Comparison of ENCODE assay signal across 17 cellular contexts in genomic region chr14:24258548-24259265, GRCh38.
"Had no signal": no experiment of that assay in that cellular context is flagged by ENCODE, and none has a peak within 500 bp of the region (broad histone marks: within the 10 kb centered on the region; RNA-seq: fewer than 3 reads in every experiment).

No MANE protein-coding gene starts in this region.

- H3K27me3 ChIP-seq: esophagus muscularis mucosa had no signal

- H3K4me3 Mint-ChIP-seq: activated T-cell treated with anti-CD3 and anti-CD28 coated beads, Interleukin-2, amount 50 U/mL, for 4 hours; brain; natural killer cell had no signal

- H3K36me3 Mint-ChIP-seq: brain, natural killer cell had no signal

- H3K4me3 ChIP-seq: esophagus muscularis mucosa, lung, mucosa of descending colon had no signal

- H3K9me3 ChIP-seq: esophagus muscularis mucosa, mucosa of descending colon had no signal

- DNase-seq: activated CD4-positive, alpha-beta T cell treated with anti-CD3 and anti-CD28 coated beads for 1 hour; activated CD4-positive, alpha-beta T cell treated with anti-CD3 and anti-CD28 coated beads, Interleukin-2, amount 50 U/mL, for 48 hours; activated effector memory CD4-positive, alpha-beta T cell treated with anti-CD3 and anti-CD28 coated beads, Interleukin-2, amount 50 U/mL, for 16 hours; activated T-cell treated with anti-CD3 and anti-CD28 coated beads, Interleukin-2, amount 50 U/mL, for 4 hours; amniotic stem cell; dermis blood vessel endothelial cell; natural killer cell; nucleus accumbens; stimulated activated CD4-positive, alpha-beta T cell treated with anti-CD3 and anti-CD28 coated beads, Interleukin-4, amount 100 ng/mL, for 1 hour; stimulated activated CD8-positive, alpha-beta memory T cell treated with anti-CD3 and anti-CD28 coated beads, Interleukin-4, amount 100 ng/mL, for 48 hours; stimulated activated naive CD8-positive, alpha-beta T cell treated with anti-CD3 and anti-CD28 coated beads, Interleukin-15, Interleukin-2, amounts not matched to agents 100 U/mL and 50 U/mL, for 24 hours; T1000 had no signal

- H3K27ac Mint-ChIP-seq: activated naive CD4-positive, alpha-beta T cell treated with anti-CD3 and anti-CD28 coated beads, Interleukin-2, amount 50 U/mL, for 72 hours; brain; natural killer cell had no signal

- ATAC-seq: activated naive CD4-positive, alpha-beta T cell treated with anti-CD3 and anti-CD28 coated beads, Interleukin-2, amount 50 U/mL, for 72 hours; activated T-cell treated with anti-CD3 and anti-CD28 coated beads, Interleukin-2, amount 50 U/mL, for 4 hours; mucosa of descending colon; natural killer cell; stimulated activated naive CD8-positive, alpha-beta T cell treated with anti-CD3 and anti-CD28 coated beads, Interleukin-15, Interleukin-2, amounts not matched to agents 100 U/mL and 50 U/mL, for 24 hours had no signal

- H3K4me1 Mint-ChIP-seq: brain, natural killer cell had no signal

- H3K9me3 Mint-ChIP-seq: activated naive CD4-positive, alpha-beta T cell treated with anti-CD3 and anti-CD28 coated beads, Interleukin-2, amount 50 U/mL, for 72 hours; activated T-cell treated with anti-CD3 and anti-CD28 coated beads, Interleukin-2, amount 50 U/mL, for 4 hours; brain; natural killer cell had no signal

- H3K27ac ChIP-seq: esophagus muscularis mucosa had no signal
